In the genomic region with DNA sequence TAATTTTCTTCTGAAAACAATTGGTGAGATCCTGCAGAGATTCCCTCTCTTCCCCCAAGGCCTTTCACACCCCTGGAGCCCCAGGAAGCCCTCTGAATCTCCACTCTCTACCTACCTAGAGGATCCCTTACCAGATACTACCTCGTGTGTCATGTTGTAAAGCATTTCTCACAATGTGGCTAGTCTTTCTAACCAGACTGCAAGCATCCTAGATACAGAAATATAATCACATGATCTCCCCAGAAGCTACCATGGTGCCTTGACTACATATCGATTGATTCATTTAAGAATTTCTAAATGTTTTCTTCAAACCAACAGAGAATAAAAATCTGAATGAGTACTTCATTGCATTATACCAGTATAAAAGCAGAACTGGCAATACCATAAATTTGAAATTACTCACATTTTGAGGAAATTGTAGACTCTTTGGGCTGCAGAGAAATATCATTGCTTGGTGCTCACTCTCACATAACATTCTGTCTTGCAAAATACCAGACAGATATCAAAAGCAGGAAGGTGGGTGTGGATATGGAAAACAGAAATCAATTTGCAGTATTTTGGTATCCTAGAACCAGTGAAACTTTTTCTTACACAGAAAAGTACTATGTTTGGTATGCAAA, we compare ENCODE assay signal across 8 cellular contexts.
DNase-seq lines count a peak whose midpoint lies in the region; ATAC-seq, FAIRE-seq and TF ChIP-seq lines count a peak whose summit lies in the region.
"Had no signal": no experiment of that assay in that cellular context is flagged by ENCODE, and none has a peak within 500 bp of the region (broad histone marks: within the 10 kb centered on the region; RNA-seq: fewer than 3 reads in every experiment).

No MANE protein-coding gene starts in this region.

- H3K9me3 Mint-ChIP-seq in effector memory CD8-positive, alpha-beta T cell, result no peaks in the 10 kb centered on the region

- peaks cover 14 to 30% of the 10 kb centered on the region in 2 donors for H3K4me1 Mint-ChIP-seq in effector memory CD8-positive, alpha-beta T cell (ENCODE audit: low read depth in 2 of 2)

- peak overlapping the region in 14 of 21 experiments; percentile 6 to 83 (median 62) for H3K27ac ChIP-seq in skin epidermis

- H3K4me3 Mint-ChIP-seq in effector memory CD8-positive, alpha-beta T cell, result no peak overlapping the region

- peaks cover 2% of the 10 kb centered on the region for H3K36me3 Mint-ChIP-seq in effector memory CD8-positive, alpha-beta T cell (ENCODE audit: insufficient read depth)

- no peak for TF ChIP-seq POLR2A in GM12891 (IDR thresholded peaks at IDR 0.05; ENCODE audit: low read depth, low read length)
- TF ChIP-seq POLR2A in NB4 (IDR thresholded peaks at IDR 0.05; ENCODE audit: extremely low read depth, insufficient read length), result no peak

- no peak for ATAC-seq in effector memory CD8-positive, alpha-beta T cell (replicated peaks)
- no peak for ATAC-seq in HG03097 (IDR thresholded peaks at IDR 0.05; ENCODE audit: low FRiP score, unreplicated experiment)

- H3K27me3 Mint-ChIP-seq in effector memory CD8-positive, alpha-beta T cell, result no peaks in the 10 kb centered on the region

- no peak overlapping the region for H3K4me3 ChIP-seq in NB4 (ENCODE audit: low read depth, low read length)
- no peak overlapping the region for H3K4me3 ChIP-seq in skin epidermis

- DNase-seq in GM12891 (ENCODE audit: insufficient read length, low spot score) (no peak), NB4 (ENCODE audit: low read depth) (peak; percentile 57), GF-D8 (lab: John Stamatoyannopoulos, UW) (no peak), superior temporal gyrus (ENCODE audit: extremely low spot score) (no peak)
- DNase-seq in effector memory CD8-positive, alpha-beta T cell, result no peak
- DNase-seq: activated CD4-positive, alpha-beta T cell treated with anti-CD3 and anti-CD28 coated beads for 48 hours had no signal

- FAIRE-seq in GM12891 (lab: Jason Lieb, UNC), result peak; percentile 20

- H3K27ac Mint-ChIP-seq in effector memory CD8-positive, alpha-beta T cell, result peak overlapping the region; percentile 19 to 38

- TF ChIP-seq CTCF in NB4 (IDR thresholded peaks at IDR 0.05; ENCODE audit: low read depth, low read length), result no peak

TF ChIP-seq in GM12891, 5 proteins besides CTCF, POLR2A, EP300 and RAD21:
- no peak for TF ChIP-seq PAX5 (IDR thresholded peaks at IDR 0.05; ENCODE audit: insufficient read depth, low read length, severe bottlenecking)
- TF ChIP-seq TAF1 (IDR thresholded peaks at IDR 0.05; ENCODE audit: low read depth, low read length), result no peak
- no peak for TF ChIP-seq POLR2AphosphoS5 (IDR thresholded peaks at IDR 0.05; ENCODE audit: low read depth, low read length)
- TF ChIP-seq SPI1 (IDR thresholded peaks at IDR 0.05; ENCODE audit: low read depth, low read length), result no peak; the same call in 1 of the 2 replicates
- no peak for TF ChIP-seq POU2F2 (IDR thresholded peaks at IDR 0.05; ENCODE audit: low read depth, low read length)
